28 cellular contexts compared by ENCODE assay signal in genomic region chr17:5203178-5203907, GRCh38. TPM values are rescaled to one million over a fixed set of nuclear protein-coding genes. Genes with fewer than 3 reads are reported as not detected.
A peak's percentile ranks its signal among the peaks of the same experiment; 100 is the strongest.
DNase-seq lines count a peak whose midpoint lies in the region; ATAC-seq, FAIRE-seq and TF ChIP-seq lines count a peak whose summit lies in the region.
"Had no signal": no experiment of that assay in that cellular context is flagged by ENCODE, and none has a peak within 500 bp of the region (broad histone marks: within the 10 kb centered on the region; RNA-seq: fewer than 3 reads in every experiment).

No MANE protein-coding gene starts in this region.

- no peak for ATAC-seq in GM19395 (IDR thresholded peaks at IDR 0.05; ENCODE audit: unreplicated experiment)
- ATAC-seq: activated CD8-positive, alpha-beta memory T cell treated with anti-CD3 and anti-CD28 coated beads, Interleukin-2, amount 10 ng/mL, durations not matched to agents 7 days and 5 days had no signal

- peak; percentile 65 for DNase-seq in ELR (ENCODE audit: low read depth)
- DNase-seq in RPMI7951 (ENCODE audit: low read depth), result peak; percentile 24
- peak; percentile 59 for DNase-seq in fibroblast of mammary gland (ENCODE audit: low read depth)
- DNase-seq in urothelium cell line (ENCODE audit: low spot score), result peak; percentile 4
- DNase-seq in occipital lobe (lab: John Stamatoyannopoulos, UW), result no peak
- DNase-seq in Ammon's horn (ENCODE audit: low spot score), result no peak
- DNase-seq: activated CD4-positive, alpha-beta T cell treated with anti-CD3 and anti-CD28 coated beads for 48 hours; activated CD8-positive, alpha-beta memory T cell treated with anti-CD3 and anti-CD28 coated beads, Interleukin-2, amount 10 ng/mL, durations not matched to agents 7 days and 5 days; C1 segment of cervical spinal cord; effector CD4-positive, alpha-beta T cell; Karpas-422; NCI-H1092; NCI-H1930; NCI-H345; NCI-H82; psoas muscle; stimulated activated CD4-positive, alpha-beta T cell treated with anti-CD3 and anti-CD28 coated beads, Interleukin-2, amount 100 ng/mL, for 48 hours; stimulated activated naive CD4-positive, alpha-beta T cell treated with Interleukin-2 at 50 U/mL for 16 hours; T-helper 1 cell; thyroid gland had no signal

- H3K4me3 ChIP-seq in fibroblast of mammary gland (ENCODE audit: control insufficient read depth, low read depth, low read length), result no peak overlapping the region
- H3K4me3 ChIP-seq: PC-9, psoas muscle, smooth muscle cell, thyroid gland had no signal

- TF ChIP-seq CTCF in fibroblast of mammary gland (conservative IDR thresholded peaks at IDR 0.05; ENCODE audit: control insufficient read depth, insufficient read depth, low read depth, low read length), result no peak

- FAIRE-seq in urothelium cell line (lab: Jason Lieb, UNC), result no peak
- FAIRE-seq: G401.6 had no signal

RNA-seq across cellular contexts. Expression of gene ZNF594, which starts 11.7 kb away (rescaled TPM):
- total RNA-seq in RPMI7951 (2014; rRNA removed; shearing (Covaris generic)), result 4.4 and 4.7 TPM in 2 replicates
- total RNA-seq in occipital lobe, result 39.0 TPM

RNA-seq across cellular contexts. Expression of gene SCIMP, which starts 31.3 kb away (rescaled TPM):
- not detected in 2 replicates for total RNA-seq in RPMI7951 (2014; rRNA removed; shearing (Covaris generic))
- total RNA-seq in occipital lobe, result 0.16 TPM
- total RNA-seq: activated CD8-positive, alpha-beta memory T cell treated with anti-CD3 and anti-CD28 coated beads, Interleukin-2, amount 10 ng/mL, durations not matched to agents 7 days and 5 days; chondrocyte; epithelial cell of proximal tubule; kidney epithelial cell; lung microvascular endothelial cell; PC-9; smooth muscle cell had no signal

Comparison
In these comparisons a context has a peak if more than half of its experiments do, and no peak if none do; other contexts are left out.
1. DNase-seq: peak in ELR (single experiment), RPMI7951 (single experiment), fibroblast of mammary gland (single experiment) and urothelium cell line (single experiment); none in occipital lobe (single experiment) and Ammon's horn (single experiment).